Comparison of ENCODE assay signal across 15 cellular contexts in genomic region chr13:46909037-46909436, GRCh38. TPM values are rescaled to one million over a fixed set of nuclear protein-coding genes. Genes with fewer than 3 reads are reported as not detected.
DNase-seq lines count a peak whose midpoint lies in the region; TF ChIP-seq lines count a peak whose summit lies in the region.
"Had no signal": no experiment of that assay in that cellular context is flagged by ENCODE, and none has a peak within 500 bp of the region (broad histone marks: within the 10 kb centered on the region; RNA-seq: fewer than 3 reads in every experiment).

No MANE protein-coding gene starts in this region.

- H4K20me1 ChIP-seq in osteoblast (ENCODE audit: insufficient read depth, low read length) (no peaks in the 10 kb centered on the region), OCI-LY7 (ENCODE audit: insufficient read depth, low read length) (no peaks in the 10 kb centered on the region)

- CTCF ChIA-PET in OCI-LY7 (lab: Charles Lee; ENCODE audit: unreplicated experiment): no interaction called here

- DNase-seq in EH (ENCODE audit: low read depth) (peak; percentile 23), NCI-H226 (peak; percentile 16), astrocyte of the spinal cord (ENCODE audit: low read depth, low spot score) (peak; percentile 33), osteoblast (ENCODE audit: insufficient read length, low spot score, missing footprints) (no peak), NOMO-1 treated with dmso at 0.1 percent for 144 hours (lab: John Stamatoyannopoulos, UW; ENCODE audit: unreplicated experiment) (no peak), OCI-LY7 (ENCODE audit: low spot score) (no peak), nephron progenitor cell (no peak)
- DNase-seq: CD8-positive, alpha-beta T cell; COR-L47; DMS153; DND-41; GF-D8 had no signal

- H3K27ac Mint-ChIP-seq in nephron progenitor cell: no peak overlapping the region
- H3K27ac Mint-ChIP-seq: CD14-positive monocyte; CD8-positive, alpha-beta T cell; HFFc6 had no signal

- H3K27ac ChIP-seq in osteoblast (ENCODE audit: low read depth, low read length) (peak overlapping the region; percentile 58), OCI-LY7 (ENCODE audit: low read depth, low read length, poor library complexity, severe bottlenecking) (no peak overlapping the region)
- H3K27ac ChIP-seq: HL-60 had no signal

- no peaks in the 10 kb centered on the region for H3K27me3 ChIP-seq in osteoblast (ENCODE audit: insufficient read depth, low read length)

- no peaks in the 10 kb centered on the region for H3K36me3 Mint-ChIP-seq in nephron progenitor cell (ENCODE audit: low read depth)
- H3K36me3 Mint-ChIP-seq: CD14-positive monocyte; CD8-positive, alpha-beta T cell had no signal

- intact Hi-C loops in OCI-LY7 (cut with micrococcal nuclease; ENCODE audit: unreplicated experiment): no loop called here

- no peaks in the 10 kb centered on the region for H3K27me3 Mint-ChIP-seq in nephron progenitor cell (ENCODE audit: low read depth, poor library complexity)

- H3K4me1 Mint-ChIP-seq in nephron progenitor cell: no peaks in the 10 kb centered on the region
- H3K4me1 Mint-ChIP-seq: CD14-positive monocyte had no signal

- H3K4me2 ChIP-seq in osteoblast (ENCODE audit: insufficient read depth, low read length) (peak overlapping the region; percentile 10), OCI-LY7 (ENCODE audit: low read length) (no peak overlapping the region)

- H3K4me1 ChIP-seq in osteoblast (ENCODE audit: insufficient read depth, low read length): peaks cover 5% of the 10 kb centered on the region
- no peaks in the 10 kb centered on the region for H3K4me1 ChIP-seq in OCI-LY7 (ENCODE audit: insufficient read depth, low read length, poor library complexity, severe bottlenecking)

- H3K4me3 ChIP-seq in astrocyte of the spinal cord (ENCODE audit: low read depth, low read length) (no peak overlapping the region), osteoblast (ENCODE audit: insufficient read depth, low read length) (no peak overlapping the region), OCI-LY7 (ENCODE audit: low read depth, low read length, poor library complexity, severe bottlenecking) (no peak overlapping the region)

- peaks cover 7% of the 10 kb centered on the region for H3K9me3 Mint-ChIP-seq in nephron progenitor cell
- H3K9me3 Mint-ChIP-seq: CD14-positive monocyte; CD8-positive, alpha-beta T cell; HFFc6 had no signal

- TF ChIP-seq CTCF in astrocyte of the spinal cord (IDR thresholded peaks at IDR 0.05; ENCODE audit: low read depth, low read length): no peak
- no peak for TF ChIP-seq CTCF in osteoblast (IDR thresholded peaks at IDR 0.05; ENCODE audit: extremely low read depth, low read depth, low read length)
- no peak for TF ChIP-seq CTCF in OCI-LY7 (conservative IDR thresholded peaks at IDR 0.05; ENCODE audit: low read length)
- no peak for TF ChIP-seq CTCF in nephron progenitor cell (IDR thresholded peaks at IDR 0.05)

- no peaks in the 10 kb centered on the region for H3K9me2 ChIP-seq in OCI-LY7 (ENCODE audit: insufficient read depth, low read length)

- POLR2A ChIA-PET in OCI-LY7 (lab: Charles Lee): interaction anchor here (0.6 kb wide), 1 partner anchor 640 kb away, joined by 3 read pairs; no protein-coding TSS in a partner anchor

- no peaks in the 10 kb centered on the region for H3K79me2 ChIP-seq in osteoblast (ENCODE audit: insufficient read depth, low read length)
- no peaks in the 10 kb centered on the region for H3K79me2 ChIP-seq in OCI-LY7 (ENCODE audit: insufficient read depth, low read depth, low read length)

- H2AFZ ChIP-seq in osteoblast (ENCODE audit: low read length): no peak overlapping the region
- no peak overlapping the region for H2AFZ ChIP-seq in OCI-LY7 (ENCODE audit: low read length)

- H3K9me3 ChIP-seq in osteoblast (ENCODE audit: low read depth, low read length) (no peaks in the 10 kb centered on the region), OCI-LY7 (ENCODE audit: low read length) (no peaks in the 10 kb centered on the region)

- H3K4me3 Mint-ChIP-seq in nephron progenitor cell: no peak overlapping the region
- H3K4me3 Mint-ChIP-seq: CD14-positive monocyte; CD8-positive, alpha-beta T cell; HFFc6 had no signal

- H3K36me3 ChIP-seq in osteoblast (ENCODE audit: insufficient read depth, low read length): no peaks in the 10 kb centered on the region
- no peaks in the 10 kb centered on the region for H3K36me3 ChIP-seq in OCI-LY7 (ENCODE audit: insufficient read depth, low read length)

- in situ Hi-C loops in astrocyte of the spinal cord (cut with HindIII; ENCODE audit: low sequenced_read_pairs): no loop called here

- BruUV-seq in OCI-LY7 (replicated peaks; lab: Mats Ljungman, UMichigan): no TSS peak

RNA-seq across cellular contexts. Expression of gene HTR2A, which starts 12.2 kb away (rescaled TPM):
- total RNA-seq in osteoblast (under 0.01 TPM in 2 replicates), OCI-LY7 (2022) (not detected in 2 replicates)
- not detected in 2 replicates for total RNA-seq in OCI-LY7 (2014; rRNA removed; shearing (Covaris generic))
- total RNA-seq: CD8-positive, alpha-beta T cell had no signal

Comparison
In these comparisons a context has a peak if more than half of its experiments do, and no peak if none do; other contexts are left out.
1. DNase-seq: peak in EH (single experiment), NCI-H226 (single experiment) and astrocyte of the spinal cord (single experiment); none in osteoblast (single experiment), NOMO-1 treated with dmso at 0.1 percent for 144 hours (single experiment), OCI-LY7 (single experiment) and nephron progenitor cell (single experiment).